In genomic region chr15:67066041-67067021, GRCh38 we compare ENCODE assay signal across 8 cellular contexts. TPM values are rescaled to one million over a fixed set of nuclear protein-coding genes. Genes with fewer than 3 reads are reported as not detected.
DNase-seq lines count a peak whose midpoint lies in the region; ATAC-seq, FAIRE-seq and TF ChIP-seq lines count a peak whose summit lies in the region.

No MANE protein-coding gene starts in this region.

- DNase-seq in activated CD4-positive, CD25-positive, alpha-beta regulatory T cell treated with anti-CD3 and anti-CD28 coated beads, Interleukin-2, amount 50 U/mL, for 72 hours, result peak; percentile 42
- peak; percentile 49 for DNase-seq in endothelial cell of umbilical vein (ENCODE audit: low read depth, low spot score)
- peak; percentile 21 for DNase-seq in neural crest cell (ENCODE audit: low read depth, low spot score)
- DNase-seq in medulla oblongata (ENCODE audit: extremely low spot score), result no peak
- no peak for DNase-seq in Kasumi-1 (lab: John Stamatoyannopoulos, UW)
- no peak for DNase-seq in NCI-H187 treated with DMSO at 0.1 percent for 48 hours (lab: John Stamatoyannopoulos, UW)

- TF ChIP-seq POLR2A in endothelial cell of umbilical vein (IDR thresholded peaks at IDR 0.05; ENCODE audit: low read depth, low read length), result peak; percentile 51

- H3K4me3 Mint-ChIP-seq in neural crest cell, result peak overlapping the region; percentile 97

- peaks cover 3% of the 10 kb centered on the region for H3K36me3 Mint-ChIP-seq in neural crest cell (ENCODE audit: low read depth)

- H3K27me3 Mint-ChIP-seq in neural crest cell (ENCODE audit: low read depth), result peaks cover 22% of the 10 kb centered on the region

- peak overlapping the region; percentile 96 to 100 (median 98) for H3K4me3 ChIP-seq in BLaER1 treated with 17β-estradiol and CSF1 and Interleukin-3, amounts not matched to agents 10 nM and 100 nM
- peak overlapping the region; percentile 57 to 87 (median 83) for H3K4me3 ChIP-seq in endothelial cell of umbilical vein (replicated peaks in 1 of 3; ENCODE audit: insufficient read depth in 1 of 3, low read depth in 1 of 3, low read length in 3 of 3)

- peaks cover 48 to 64% (median 55%) of the 10 kb centered on the region in 10 experiments for H3K4me1 ChIP-seq in BLaER1 treated with 17β-estradiol and CSF1 and Interleukin-3, amounts not matched to agents 10 nM and 100 nM
- peaks cover 33% of the 10 kb centered on the region for H3K4me1 ChIP-seq in endothelial cell of umbilical vein (ENCODE audit: control insufficient read depth, extremely low read depth, insufficient read depth, low read length)

- dilution Hi-C loops in endothelial cell of umbilical vein (cut with MboI; ENCODE audit: extremely low pct_ligation_motif_present, low sequenced_read_pairs), result no loop called here

- peak; percentile 7 for ATAC-seq in HG02610 (IDR thresholded peaks at IDR 0.05; ENCODE audit: unreplicated experiment)

- H4K20me1 ChIP-seq in BLaER1 treated with 17β-estradiol and CSF1 and Interleukin-3, amounts not matched to agents 10 nM and 100 nM, result peaks cover 43 to 57% (median 56%) of the 10 kb centered on the region in 11 experiments
- no peaks in the 10 kb centered on the region for H4K20me1 ChIP-seq in endothelial cell of umbilical vein (replicated peaks; ENCODE audit: control insufficient read depth, extremely low read depth, insufficient read depth, low read length)

- peaks cover 14 to 44% (median 42%) of the 10 kb centered on the region in 11 experiments for H3K36me3 ChIP-seq in BLaER1 treated with 17β-estradiol and CSF1 and Interleukin-3, amounts not matched to agents 10 nM and 100 nM
- peaks cover 0 to 4% of the 10 kb centered on the region in 2 experiments for H3K36me3 ChIP-seq in endothelial cell of umbilical vein (ENCODE audit: control insufficient read depth in 2 of 2, extremely low read depth in 1 of 2, insufficient read depth in 2 of 2, low read length in 2 of 2)

- H3K4me2 ChIP-seq in BLaER1 treated with 17β-estradiol and CSF1 and Interleukin-3, amounts not matched to agents 10 nM and 100 nM, result peak overlapping the region; percentile 88 to 98 (median 96)
- H3K4me2 ChIP-seq in endothelial cell of umbilical vein (ENCODE audit: insufficient read depth, low read length), result peak overlapping the region; percentile 94

- peak overlapping the region; percentile 96 for H3K27ac Mint-ChIP-seq in neural crest cell (ENCODE audit: unreplicated experiment)

- intact Hi-C loops in endothelial cell of umbilical vein (cut with micrococcal nuclease), result loop anchor here (1.0 to 10.0 kb wide), 4 partner anchors 80 to 368 kb away; no protein-coding TSS in a partner anchor

- no peaks in the 10 kb centered on the region for H3K9me3 ChIP-seq in BLaER1 treated with 17β-estradiol and CSF1 and Interleukin-3, amounts not matched to agents 10 nM and 100 nM (replicated peaks in 1 of 11)
- H3K9me3 ChIP-seq in endothelial cell of umbilical vein (replicated peaks; ENCODE audit: control insufficient read depth, insufficient read depth, low read length), result no peaks in the 10 kb centered on the region

- H3K79me2 ChIP-seq in endothelial cell of umbilical vein (ENCODE audit: control insufficient read depth, insufficient read depth, low read length), result peaks cover 54% of the 10 kb centered on the region

- no peaks in the 10 kb centered on the region for H3K27me3 ChIP-seq in BLaER1 treated with 17β-estradiol and CSF1 and Interleukin-3, amounts not matched to agents 10 nM and 100 nM
- no peaks in the 10 kb centered on the region for H3K27me3 ChIP-seq in endothelial cell of umbilical vein (ENCODE audit: control insufficient read depth in 2 of 2, insufficient read depth in 2 of 2, low read length in 2 of 2)

- TF ChIP-seq CTCF in endothelial cell of umbilical vein (IDR thresholded peaks at IDR 0.05; ENCODE audit: extremely low read depth in 1 of 2, insufficient read depth in 1 of 2, low read depth in 1 of 2, low read length in 2 of 2) (no peak), neural crest cell (conservative IDR thresholded peaks at IDR 0.05) (no peak)

- CTCF ChIA-PET in endothelial cell of umbilical vein (lab: Charles Lee), result interaction anchor here (0.6 to 5.3 kb wide), 13 partner anchors 8 to 367 kb away, joined by 3 to 34 read pairs (median 4); no protein-coding TSS in a partner anchor

- no peaks in the 10 kb centered on the region for H3K9me3 Mint-ChIP-seq in neural crest cell

- POLR2A ChIA-PET in endothelial cell of umbilical vein (lab: Charles Lee), result interaction anchor here (0.7 to 1.2 kb wide), 6 partner anchors 17 to 112 kb away, joined by 3 to 7 read pairs (median 3); no protein-coding TSS in a partner anchor

- H3K4me1 Mint-ChIP-seq in neural crest cell, result peaks cover 56% of the 10 kb centered on the region

- BruUV-seq in endothelial cell of umbilical vein (replicated peaks; lab: Mats Ljungman, UMichigan), result TSS peak; percentile 38

- no peak for FAIRE-seq in endothelial cell of umbilical vein (lab: Jason Lieb, UNC)

- H3K27ac ChIP-seq in BLaER1 treated with 17β-estradiol and CSF1 and Interleukin-3, amounts not matched to agents 10 nM and 100 nM, result peak overlapping the region; percentile 87 to 98 (median 97)
- H3K27ac ChIP-seq in endothelial cell of umbilical vein (ENCODE audit: insufficient read depth, low read depth, low read length), result peak overlapping the region; percentile 89

- no peak overlapping the region for H2AFZ ChIP-seq in endothelial cell of umbilical vein (ENCODE audit: low read depth, low read length)

- no peaks in the 10 kb centered on the region for H3K9me1 ChIP-seq in endothelial cell of umbilical vein (replicated peaks; ENCODE audit: control insufficient read depth, extremely low read depth, insufficient read depth, low read length)

- peak overlapping the region; percentile 91 to 99 (median 99) for H3K9ac ChIP-seq in BLaER1 treated with 17β-estradiol and CSF1 and Interleukin-3, amounts not matched to agents 10 nM and 100 nM
- H3K9ac ChIP-seq in endothelial cell of umbilical vein (replicated peaks; ENCODE audit: extremely low read depth, insufficient read depth, low read length), result peak overlapping the region; percentile 96

TF ChIP-seq in endothelial cell of umbilical vein, 7 proteins besides CTCF, POLR2A, EP300 and RAD21:
- no peak for TF ChIP-seq POLR2AphosphoS5 (IDR thresholded peaks at IDR 0.05; ENCODE audit: insufficient read depth, low read depth, low read length)
- TF ChIP-seq FOS (IDR thresholded peaks at IDR 0.05; ENCODE audit: borderline replicate concordance, insufficient read depth, low read length), result no peak
- no peak for TF ChIP-seq JUN (IDR thresholded peaks at IDR 0.05; ENCODE audit: borderline replicate concordance, insufficient read depth, insufficient read length, low read depth)

RNA-seq across cellular contexts. Expression of gene SMAD3, which starts 0.9 kb away (rescaled TPM):
- total RNA-seq in endothelial cell of umbilical vein (71.7 and 88.2 TPM in 2 replicates), neural crest cell (39.5 and 44.8 TPM in 2 replicates)
- polyA plus RNA-seq in endothelial cell of umbilical vein, result 53.4 and 56.4 TPM in 2 replicates
- polyA plus RNA-seq in endothelial cell of umbilical vein (2011; cell fraction: cytosol; rRNA removed), result 47.7 and 47.9 TPM in 2 replicates
- 114 and 122 TPM in 2 replicates for polyA plus RNA-seq in endothelial cell of umbilical vein (2011; cell fraction: nucleus; rRNA removed)
- 87.3 and 91.3 TPM in 2 replicates for polyA plus RNA-seq in endothelial cell of umbilical vein (2012)
- polyA minus RNA-seq in endothelial cell of umbilical vein, result 53.1 and 59.9 TPM in 2 replicates
- polyA minus RNA-seq in endothelial cell of umbilical vein (2011; cell fraction: cytosol; rRNA and poly(A)+ RNA removed), result 13.7 TPM
- 73.9 and 75.1 TPM in 2 replicates for polyA minus RNA-seq in endothelial cell of umbilical vein (2011; cell fraction: nucleus; rRNA and poly(A)+ RNA removed)

Comparison
In these comparisons a context has a peak if more than half of its experiments do, and no peak if none do; other contexts are left out.
1. DNase-seq: peak in activated CD4-positive, CD25-positive, alpha-beta regulatory T cell treated with anti-CD3 and anti-CD28 coated beads, Interleukin-2, amount 50 U/mL, for 72 hours (single experiment), endothelial cell of umbilical vein (single experiment) and neural crest cell (single experiment); none in medulla oblongata (single experiment), Kasumi-1 (0 of 2) and NCI-H187 treated with DMSO at 0.1 percent for 48 hours (single experiment).